8 cellular contexts compared by ENCODE assay signal in the genomic region with DNA sequence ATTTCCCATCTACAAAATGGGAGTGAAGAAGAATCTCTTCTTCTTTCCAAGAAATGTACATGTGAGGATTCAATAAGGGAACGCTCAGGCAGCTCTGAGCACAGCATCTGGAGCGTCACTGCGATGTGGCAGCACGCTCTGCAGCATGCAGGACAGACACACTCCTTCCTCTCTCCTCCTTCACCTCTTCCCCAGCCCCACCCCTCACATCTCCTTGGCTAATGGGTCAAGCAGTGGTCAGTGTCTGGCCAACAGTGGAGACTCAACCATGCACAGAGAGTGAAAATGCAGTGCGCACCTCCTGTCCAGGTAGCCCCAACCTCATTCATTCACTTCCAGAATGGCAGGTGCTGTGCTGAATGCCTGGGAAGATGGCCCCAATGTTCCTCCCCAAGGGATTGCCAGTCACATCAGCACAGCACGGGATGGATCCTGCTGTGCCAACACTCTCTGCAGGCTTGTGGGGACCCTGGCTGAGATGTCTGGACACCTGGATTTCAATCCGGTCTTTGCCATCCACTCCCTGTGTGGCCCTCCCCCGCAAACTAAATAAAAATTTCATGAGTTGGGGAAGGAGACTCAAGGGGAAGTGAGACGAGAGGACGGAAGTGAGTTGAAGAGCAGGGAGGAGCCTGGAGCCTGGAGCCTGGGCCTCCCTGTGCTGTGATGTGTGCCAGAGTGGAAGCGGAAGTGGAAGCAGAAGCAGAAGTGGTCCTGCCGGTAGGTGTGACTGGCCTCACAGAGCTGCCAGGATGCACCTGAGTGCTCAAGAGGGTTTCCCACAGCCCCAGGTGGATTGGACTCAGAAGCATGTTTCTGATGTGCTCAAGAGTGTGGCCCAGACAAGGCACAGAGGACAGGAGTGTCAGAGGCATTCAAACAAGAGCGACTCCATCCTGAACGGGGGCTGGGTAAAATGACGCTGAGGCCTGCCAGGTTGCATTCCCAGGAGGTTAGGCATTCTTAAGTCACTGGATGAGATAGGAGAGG.
DNase-seq lines count a peak whose midpoint lies in the region; ATAC-seq and TF ChIP-seq lines count a peak whose summit lies in the region.

No MANE protein-coding gene starts in this region.

- H3K4me1 Mint-ChIP-seq in memory B cell (peaks cover 33% of the 10 kb centered on the region), glutamatergic neuron (ENCODE audit: low read depth, unreplicated experiment) (peaks cover 4% of the 10 kb centered on the region)

- H3K9me3 Mint-ChIP-seq in memory B cell, result no peaks in the 10 kb centered on the region
- no peaks in the 10 kb centered on the region for H3K9me3 Mint-ChIP-seq in glutamatergic neuron (ENCODE audit: unreplicated experiment)

- no peaks in the 10 kb centered on the region for H3K36me3 Mint-ChIP-seq in memory B cell
- H3K36me3 Mint-ChIP-seq in glutamatergic neuron (ENCODE audit: unreplicated experiment), result no peaks in the 10 kb centered on the region

- peak; percentile 91 for DNase-seq in SIG-M5 (lab: John Stamatoyannopoulos, UW)
- peak; percentile 67 to 86 for DNase-seq in memory B cell (ENCODE audit: low spot score in 2 of 2)
- DNase-seq in glutamatergic neuron, result no peak
- DNase-seq in DMS 273 treated with DMSO at 0.1 percent for 48 hours (lab: John Stamatoyannopoulos, UW), result no peak
- no peak for DNase-seq in activated CD4-positive, CD25-positive, alpha-beta regulatory T cell (lab: John Stamatoyannopoulos, UW)
- DNase-seq in NCI-H2081 treated with DMSO at 0.1 percent for 48 hours (lab: John Stamatoyannopoulos, UW), result no peak

- H3K27me3 Mint-ChIP-seq in memory B cell, result no peaks in the 10 kb centered on the region
- H3K27me3 Mint-ChIP-seq in glutamatergic neuron (ENCODE audit: unreplicated experiment), result peaks cover 5% of the 10 kb centered on the region

- H3K27ac Mint-ChIP-seq in memory B cell (peak overlapping the region; percentile 91), glutamatergic neuron (ENCODE audit: unreplicated experiment) (no peak overlapping the region)

- TF ChIP-seq CTCF in glutamatergic neuron (IDR thresholded peaks at IDR 0.05; ENCODE audit: partially characterized antibody, unreplicated experiment), result no peak

- peak; percentile 92 for ATAC-seq in GM18511 (IDR thresholded peaks at IDR 0.05; ENCODE audit: unreplicated experiment)
- ATAC-seq in HG02852 (IDR thresholded peaks at IDR 0.05; ENCODE audit: unreplicated experiment), result peak; percentile 79
- ATAC-seq in memory B cell (ENCODE audit: low read depth), result peak; percentile 94

- H3K4me3 Mint-ChIP-seq in memory B cell (peak overlapping the region; percentile 56), glutamatergic neuron (ENCODE audit: unreplicated experiment) (no peak overlapping the region)

Comparison
In these comparisons a context has a peak if more than half of its experiments do, and no peak if none do; other contexts are left out.
1. DNase-seq: peak in SIG-M5 (single experiment) and memory B cell (2 of 2); none in glutamatergic neuron (single experiment), DMS 273 treated with DMSO at 0.1 percent for 48 hours (single experiment), activated CD4-positive, CD25-positive, alpha-beta regulatory T cell (0 of 4) and NCI-H2081 treated with DMSO at 0.1 percent for 48 hours (single experiment).
2. Peak in every context shown above with its lines, with median percentiles within 50 percentile points of each other: ATAC-seq.